Comparison of ENCODE assay signal across 8 cellular contexts in genomic region chr5:16585028-16585667, GRCh38. TPM values are rescaled to one million over a fixed set of nuclear protein-coding genes. Genes with fewer than 3 reads are reported as not detected.
A peak's percentile ranks its signal among the peaks of the same experiment; 100 is the strongest.
DNase-seq lines count a peak whose midpoint lies in the region; ATAC-seq, FAIRE-seq and TF ChIP-seq lines count a peak whose summit lies in the region.
"Had no signal": no experiment of that assay in that cellular context is flagged by ENCODE, and none has a peak within 500 bp of the region (broad histone marks: within the 10 kb centered on the region; RNA-seq: fewer than 3 reads in every experiment).

No MANE protein-coding gene starts in this region.

- CTCF ChIA-PET in mammary epithelial cell (lab: Charles Lee; ENCODE audit: low non-redundant PET): interaction anchor here (0.6 kb wide), 1 partner anchor 129 kb away, joined by 3 read pairs; no protein-coding TSS in a partner anchor

- in situ Hi-C loops in mammary epithelial cell (cut with MboI; ENCODE audit: low sequenced_read_pairs in 2 of 2): no loop called here

- H3K27me3 ChIP-seq in mammary epithelial cell (ENCODE audit: insufficient read depth, low read length) (no peaks in the 10 kb centered on the region), pancreas (no peaks in the 10 kb centered on the region)

- no peak overlapping the region for H2AFZ ChIP-seq in mammary epithelial cell (ENCODE audit: low read depth, low read length)

- H3K79me2 ChIP-seq in mammary epithelial cell (ENCODE audit: insufficient read depth, low read length): no peaks in the 10 kb centered on the region

- H3K4me1 ChIP-seq in mammary epithelial cell (ENCODE audit: insufficient read depth, low read length) (peaks cover 6% of the 10 kb centered on the region), pancreas (peaks cover 0 to 8% (median 6%) of the 10 kb centered on the region in 3 donors)

- H3K27ac ChIP-seq in mammary epithelial cell (ENCODE audit: insufficient read depth, low read depth, low read length) (no peak overlapping the region), pancreas (no peak overlapping the region)

- no peaks in the 10 kb centered on the region for H3K36me3 ChIP-seq in mammary epithelial cell (ENCODE audit: insufficient read depth, low read length)
- H3K36me3 ChIP-seq in pancreas: no peaks in the 10 kb centered on the region

- no peaks in the 10 kb centered on the region for H3K9me3 ChIP-seq in mammary epithelial cell (replicated peaks; ENCODE audit: insufficient read depth, low read length)
- no peaks in the 10 kb centered on the region for H3K9me3 ChIP-seq in pancreas

- dilution Hi-C loops in mammary epithelial cell (cut with HindIII; ENCODE audit: low sequenced_read_pairs): no loop called here

- no peaks in the 10 kb centered on the region for H4K20me1 ChIP-seq in mammary epithelial cell (ENCODE audit: insufficient read depth, low read length)

- intact Hi-C loops in mammary epithelial cell (cut with micrococcal nuclease): loop anchor here (1.0 kb wide), 1 partner anchor 96 kb away; no protein-coding TSS in a partner anchor
- intact Hi-C loops in pancreas (cut with DNase I): no loop called here

- no TSS peak for BruUV-seq in mammary epithelial cell (replicated peaks; lab: Mats Ljungman, UMichigan)

- DNase-seq in mammary epithelial cell (no peak), pancreas (no peak), cerebellar cortex (ENCODE audit: low spot score) (no peak), occipital lobe (lab: John Stamatoyannopoulos, UW) (no peak)
- no peak for DNase-seq in effector CD4-positive, alpha-beta T cell
- DNase-seq: T-cell had no signal

- no peak overlapping the region for H3K9ac ChIP-seq in mammary epithelial cell (ENCODE audit: insufficient read depth, low read length)

- 80% methylated on average over 4 of the region's 4 CpGs for whole genome bisulfite sequencing in mammary epithelial cell (ENCODE audit: low coverage, missing lambda C conversion rate)
- WGBS in pancreas, 2 donors: 78 to 79% methylated on average over 4 of the region's 4 CpGs

- no peak overlapping the region for H3K4me2 ChIP-seq in mammary epithelial cell (ENCODE audit: insufficient read depth, low read depth, low read length)

- peak; percentile 66 to 72 for TF ChIP-seq CTCF in mammary epithelial cell (conservative IDR thresholded peaks at IDR 0.05 in 1 of 2, IDR thresholded peaks at IDR 0.05 in 1 of 2; ENCODE audit: extremely low read depth in 1 of 2, insufficient read depth in 1 of 2, low read depth in 1 of 2, low read length in 2 of 2)
- TF ChIP-seq CTCF in pancreas (IDR thresholded peaks at IDR 0.05): no peak

- H3K4me3 ChIP-seq in mammary epithelial cell (replicated peaks in 1 of 3; ENCODE audit: insufficient read depth in 1 of 3, low read depth in 2 of 3, low read length in 3 of 3): no peak overlapping the region
- H3K4me3 ChIP-seq in pancreas: no peak overlapping the region

- no peak for FAIRE-seq in pancreas (lab: Jason Lieb, UNC)

- ATAC-seq in GM18499 (IDR thresholded peaks at IDR 0.05; ENCODE audit: insufficient read depth, unreplicated experiment): peak; percentile 50
- peak; percentile 50 for ATAC-seq in HG03280 (IDR thresholded peaks at IDR 0.05; ENCODE audit: unreplicated experiment)
- peak in 3 of 4 donors; percentile 28 to 60 (median 33) for ATAC-seq in pancreas

RNA-seq across cellular contexts. Expression of gene RETREG1, which starts 31.6 kb away (rescaled TPM):
- total RNA-seq in mammary epithelial cell: 10 to 100 TPM; 14.2 to 49.7 TPM
- 5.2 TPM for polyA plus RNA-seq in mammary epithelial cell
- polyA minus RNA-seq in mammary epithelial cell: 1.8 TPM
- total RNA-seq in pancreas: 10 to 100 TPM; 11.2 to 22.6 (median 15.8) TPM
- 1 to 10 TPM; 5.3 to 9.2 TPM for polyA plus RNA-seq in pancreas
- 71.3 TPM for total RNA-seq in occipital lobe

Comparison
In these comparisons a context has a peak if more than half of its experiments do, and no peak if none do; other contexts are left out.
1. CTCF ChIP-seq: peak in mammary epithelial cell (2 of 2); none in pancreas (0 of 4).
2. Peak in every context shown above with its lines, with median percentiles within 50 percentile points of each other: ATAC-seq.